17 cellular contexts compared by ENCODE assay signal in genomic region chr1:8863138-8863537, GRCh38. TPM values are rescaled to one million over a fixed set of nuclear protein-coding genes. Genes with fewer than 3 reads are reported as not detected.
DNase-seq lines count a peak whose midpoint lies in the region; ATAC-seq and TF ChIP-seq lines count a peak whose summit lies in the region.
"Had no signal": no experiment of that assay in that cellular context is flagged by ENCODE, and none has a peak within 500 bp of the region (broad histone marks: within the 10 kb centered on the region; RNA-seq: fewer than 3 reads in every experiment).

No MANE protein-coding gene starts in this region.

- H3K36me3 Mint-ChIP-seq in activated naive CD4-positive, alpha-beta T cell treated with anti-CD3 and anti-CD28 coated beads, Interleukin-2, amount 50 U/mL, for 24 hours, result peaks cover 23% of the 10 kb centered on the region
- H3K36me3 Mint-ChIP-seq in HFFc6 (ENCODE audit: low read depth), result peaks cover 53% of the 10 kb centered on the region
- peaks cover 100% of the 10 kb centered on the region for H3K36me3 Mint-ChIP-seq in activated T-helper 17 cell treated with anti-CD3 and anti-CD28 coated beads, Interleukin-2, amount 50 U/mL, for 72 hours (ENCODE audit: low read depth)

- H3K36me3 ChIP-seq in neutrophil (peaks cover 81% of the 10 kb centered on the region), SJCRH30 (peaks cover 100% of the 10 kb centered on the region)

- H3K4me3 ChIP-seq in neutrophil (ENCODE audit: low read depth in 1 of 2, low read length in 1 of 2), result no peak overlapping the region
- H3K4me3 ChIP-seq in SJCRH30, result no peak overlapping the region
- H3K4me3 ChIP-seq: esophagus squamous epithelium, lower lobe of right lung, testis had no signal

- in situ Hi-C loops in GM13976 (cut with MboI; ENCODE audit: low sequenced_read_pairs, unreplicated experiment), result no loop called here

- no peaks in the 10 kb centered on the region for H3K9me3 ChIP-seq in neutrophil
- H3K9me3 ChIP-seq in SJCRH30 (replicated peaks), result no peaks in the 10 kb centered on the region
- H3K9me3 ChIP-seq: esophagus squamous epithelium, lower lobe of right lung, SK-N-SH, testis had no signal

- no peaks in the 10 kb centered on the region for H3K9me3 Mint-ChIP-seq in activated naive CD4-positive, alpha-beta T cell treated with anti-CD3 and anti-CD28 coated beads, Interleukin-2, amount 50 U/mL, for 24 hours
- no peaks in the 10 kb centered on the region for H3K9me3 Mint-ChIP-seq in HFFc6
- no peaks in the 10 kb centered on the region for H3K9me3 Mint-ChIP-seq in activated T-helper 17 cell treated with anti-CD3 and anti-CD28 coated beads, Interleukin-2, amount 50 U/mL, for 72 hours

- no peaks in the 10 kb centered on the region for H3K27me3 Mint-ChIP-seq in activated naive CD4-positive, alpha-beta T cell treated with anti-CD3 and anti-CD28 coated beads, Interleukin-2, amount 50 U/mL, for 24 hours
- peaks cover 4% of the 10 kb centered on the region for H3K27me3 Mint-ChIP-seq in HFFc6 (ENCODE audit: insufficient read depth)
- no peaks in the 10 kb centered on the region for H3K27me3 Mint-ChIP-seq in activated T-helper 17 cell treated with anti-CD3 and anti-CD28 coated beads, Interleukin-2, amount 50 U/mL, for 72 hours

- no peak for TF ChIP-seq CTCF in HFFc6 (IDR thresholded peaks at IDR 0.05)
- TF ChIP-seq CTCF in neutrophil (IDR thresholded peaks at IDR 0.05), result no peak
- no peak for TF ChIP-seq CTCF in GM13976 (IDR thresholded peaks at IDR 0.05; ENCODE audit: borderline replicate concordance, control extremely low read depth, extremely low read depth, insufficient read depth, missing control alignments)

- H3K4me1 ChIP-seq in neutrophil (ENCODE audit: control insufficient read depth in 1 of 2, insufficient read depth in 1 of 2, low read depth in 1 of 2, low read length in 1 of 2), result peaks cover 24 to 27% of the 10 kb centered on the region in 2 experiments
- peaks cover 17% of the 10 kb centered on the region for H3K4me1 ChIP-seq in SJCRH30
- H3K4me1 ChIP-seq: testis had no signal

- H3K4me1 Mint-ChIP-seq in activated naive CD4-positive, alpha-beta T cell treated with anti-CD3 and anti-CD28 coated beads, Interleukin-2, amount 50 U/mL, for 24 hours, result peaks cover 32% of the 10 kb centered on the region
- peaks cover 66% of the 10 kb centered on the region for H3K4me1 Mint-ChIP-seq in HFFc6 (ENCODE audit: low read depth)
- H3K4me1 Mint-ChIP-seq in activated T-helper 17 cell treated with anti-CD3 and anti-CD28 coated beads, Interleukin-2, amount 50 U/mL, for 72 hours, result peaks cover 25% of the 10 kb centered on the region

- H3K27ac ChIP-seq in neutrophil, result peak overlapping the region; percentile 17
- H3K27ac ChIP-seq in SJCRH30, result no peak overlapping the region
- H3K27ac ChIP-seq: esophagus squamous epithelium, lower lobe of right lung, testis had no signal

- no peak for DNase-seq in activated naive CD4-positive, alpha-beta T cell treated with anti-CD3 and anti-CD28 coated beads, Interleukin-2, amount 50 U/mL, for 16 hours
- no peak for DNase-seq in HFFc6
- DNase-seq in SJCRH30, result no peak
- no peak for DNase-seq in GM13976 (ENCODE audit: low spot score)
- no peak for DNase-seq in NCI-H2196 treated with DMSO at 0.1 percent for 48 hours (lab: John Stamatoyannopoulos, UW; ENCODE audit: unreplicated experiment)
- DNase-seq: esophagus squamous epithelium; lower lobe of right lung; NCI-H2171; NCI-H774; posterior cingulate gyrus; stimulated activated CD4-positive, alpha-beta T cell treated with anti-CD3 and anti-CD28 coated beads, Interleukin-4, amount 100 ng/mL, for 1 hour; testis had no signal

- H3K27me3 ChIP-seq in neutrophil, result no peaks in the 10 kb centered on the region
- no peaks in the 10 kb centered on the region for H3K27me3 ChIP-seq in SJCRH30
- H3K27me3 ChIP-seq: esophagus squamous epithelium, testis had no signal

- peak overlapping the region; percentile 55 for H3K27ac Mint-ChIP-seq in activated naive CD4-positive, alpha-beta T cell treated with anti-CD3 and anti-CD28 coated beads, Interleukin-2, amount 50 U/mL, for 24 hours
- peak overlapping the region; percentile 43 for H3K27ac Mint-ChIP-seq in HFFc6
- peak overlapping the region; percentile 74 for H3K27ac Mint-ChIP-seq in activated T-helper 17 cell treated with anti-CD3 and anti-CD28 coated beads, Interleukin-2, amount 50 U/mL, for 72 hours

- no peak for ATAC-seq in activated T-helper 17 cell treated with anti-CD3 and anti-CD28 coated beads, Interleukin-2, amount 50 U/mL, for 72 hours (replicated peaks)
- ATAC-seq: PC-3 had no signal

- no peak overlapping the region for H3K4me3 Mint-ChIP-seq in activated naive CD4-positive, alpha-beta T cell treated with anti-CD3 and anti-CD28 coated beads, Interleukin-2, amount 50 U/mL, for 24 hours
- no peak overlapping the region for H3K4me3 Mint-ChIP-seq in HFFc6
- H3K4me3 Mint-ChIP-seq in activated T-helper 17 cell treated with anti-CD3 and anti-CD28 coated beads, Interleukin-2, amount 50 U/mL, for 72 hours, result peak overlapping the region; percentile 16

RNA-seq across cellular contexts. Expression of gene ENO1, which starts 15.3 kb away (rescaled TPM):
- total RNA-seq in HFFc6 (2021; fragmentation: NEBNext Ultra II Directional; extraction: Animal tissue kit (Norgen Biotek cat#: 25700)), result 1,000 to 10,000 TPM; 1,376 to 1,744 (median 1,709) TPM
- total RNA-seq in activated T-helper 17 cell treated with anti-CD3 and anti-CD28 coated beads, Interleukin-2, amount 50 U/mL, for 72 hours, result 1,000 to 10,000 TPM; 3,460 to 3,623 TPM
- total RNA-seq in SJCRH30 (2014; rRNA removed; shearing (Covaris generic)), result 2,596 and 2,758 TPM in 2 replicates

RNA-seq across cellular contexts. Expression of gene RERE, which starts 45.7 kb away (rescaled TPM):
- total RNA-seq in HFFc6 (2021; fragmentation: NEBNext Ultra II Directional; extraction: Animal tissue kit (Norgen Biotek cat#: 25700)), result 10 to 100 TPM; 36.5 to 41.6 (median 37.5) TPM
- total RNA-seq in activated T-helper 17 cell treated with anti-CD3 and anti-CD28 coated beads, Interleukin-2, amount 50 U/mL, for 72 hours, result 10 to 100 TPM; 48.0 to 50.5 TPM
- 47.4 and 58.6 TPM in 2 replicates for total RNA-seq in SJCRH30 (2014; rRNA removed; shearing (Covaris generic))
